Comparison of ENCODE assay signal across 8 cellular contexts in the genomic region with DNA sequence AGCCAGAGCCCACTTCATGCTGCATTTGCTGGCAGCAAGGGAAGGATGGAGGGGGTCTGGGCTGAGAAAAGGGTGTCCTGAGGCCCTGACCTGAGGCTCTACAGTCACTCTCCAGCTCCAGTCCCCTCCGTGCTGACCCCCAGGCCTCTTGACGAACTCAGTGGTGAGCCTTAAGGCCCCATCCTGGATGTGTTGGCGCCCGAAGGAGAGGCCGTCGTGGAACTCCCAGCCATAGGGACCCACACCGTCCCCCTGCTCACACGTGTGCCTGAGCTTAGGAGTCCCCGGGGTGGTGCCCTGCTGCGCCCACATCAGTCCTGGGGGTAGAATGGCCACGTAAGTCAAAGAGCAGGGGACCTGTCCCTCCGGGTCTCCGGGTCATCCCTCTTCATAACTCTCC. TPM values are rescaled to one million over a fixed set of nuclear protein-coding genes. Genes with fewer than 3 reads are reported as not detected.
DNase-seq lines count a peak whose midpoint lies in the region; ATAC-seq and TF ChIP-seq lines count a peak whose summit lies in the region.

No MANE protein-coding gene starts in this region.

- CTCF ChIA-PET in activated naive CD4-positive, alpha-beta T cell treated with anti-CD3 and anti-CD28 coated beads for 36 hours (lab: Charles Lee) = interaction anchor here (1.0 kb wide), 1 partner anchor 125 kb away, joined by 3 read pairs; no protein-coding TSS in a partner anchor

- in situ Hi-C loops in transverse colon (cut with MboI; ENCODE audit: low pct_ligation_motif_present in 1 of 4, low pct_unique_long_range_greater_than_20kb in 1 of 4, low sequenced_read_pairs in 3 of 4) = no loop called here

- TF ChIP-seq POLR2A in transverse colon (IDR thresholded peaks at IDR 0.05) = no peak

- DNase-seq in activated naive CD4-positive, alpha-beta T cell treated with anti-CD3 and anti-CD28 coated beads for 36 hours = no peak
- no peak for DNase-seq in activated naive CD4-positive, alpha-beta T cell treated with anti-CD3 and anti-CD28 coated beads, Interleukin-2, amount 50 U/mL, for 16 hours
- DNase-seq in adipocyte (ENCODE audit: low read depth) (no peak), left colon (no peak), transverse colon (no peak), DMS114 treated with DMSO at 0.1 percent for 48 hours (lab: John Stamatoyannopoulos, UW; ENCODE audit: unreplicated experiment) (no peak)

- WGBS in transverse colon (ENCODE audit: low coverage in 1 of 2), 2 donors = 0% methylated on average over 7 of the region's 13 CpGs; no CpG with 5 or more reads in 1 of the 2 donors

- H3K36me3 ChIP-seq in adipocyte (ENCODE audit: control insufficient read depth, insufficient read depth, low read length, severe bottlenecking) = peaks cover 18% of the 10 kb centered on the region
- H3K36me3 ChIP-seq in transverse colon = no peaks in the 10 kb centered on the region

- peak overlapping the region; percentile 94 for H3K9ac ChIP-seq in adipocyte (ENCODE audit: low read length)

- H3K4me1 ChIP-seq in adipocyte (ENCODE audit: control insufficient read depth, insufficient read depth, low read length) = peaks cover 9% of the 10 kb centered on the region
- H3K4me1 ChIP-seq in transverse colon = peaks cover 6 to 20% (median 17%) of the 10 kb centered on the region in 4 donors

- intact Hi-C loops in activated naive CD4-positive, alpha-beta T cell treated with anti-CD3 and anti-CD28 coated beads for 36 hours (cut with micrococcal nuclease) = no loop called here
- intact Hi-C loops in left colon (cut with DNase I, micrococcal nuclease) (no loop called here), transverse colon (cut with DNase I; ENCODE audit: low total_unique reads) (no loop called here)

- H3K36me3 Mint-ChIP-seq in activated naive CD4-positive, alpha-beta T cell treated with anti-CD3 and anti-CD28 coated beads for 36 hours (ENCODE audit: low read depth) = peaks cover 2% of the 10 kb centered on the region

- H3K27me3 Mint-ChIP-seq in activated naive CD4-positive, alpha-beta T cell treated with anti-CD3 and anti-CD28 coated beads for 36 hours (ENCODE audit: low read depth) = no peaks in the 10 kb centered on the region

- ATAC-seq in left colon (peak; percentile 18), HG03139 (IDR thresholded peaks at IDR 0.05; ENCODE audit: unreplicated experiment) (no peak)
- no peak for ATAC-seq in activated CD4-positive, CD25-positive, alpha-beta regulatory T cell treated with anti-CD3 and anti-CD28 coated beads, Interleukin-2, amount 50 U/mL, for 24 hours

- no peak for TF ChIP-seq EP300 in transverse colon (IDR thresholded peaks at IDR 0.05; ENCODE audit: low read depth)

- H3K9me3 ChIP-seq in adipocyte (ENCODE audit: control insufficient read depth, low read length) (no peaks in the 10 kb centered on the region), transverse colon (no peaks in the 10 kb centered on the region)

- peak overlapping the region; percentile 99 for H3K4me3 Mint-ChIP-seq in activated naive CD4-positive, alpha-beta T cell treated with anti-CD3 and anti-CD28 coated beads for 36 hours

- H3K27ac ChIP-seq in transverse colon = peak overlapping the region; percentile 82 to 91 (median 89)

- H3K9me3 Mint-ChIP-seq in activated naive CD4-positive, alpha-beta T cell treated with anti-CD3 and anti-CD28 coated beads for 36 hours = no peaks in the 10 kb centered on the region

- H3K4me3 ChIP-seq in adipocyte (ENCODE audit: low read length) (peak overlapping the region; percentile 84), transverse colon (peak overlapping the region; percentile 46 to 96 (median 78))

- H3K4me1 Mint-ChIP-seq in activated naive CD4-positive, alpha-beta T cell treated with anti-CD3 and anti-CD28 coated beads for 36 hours (ENCODE audit: low read depth) = peaks cover 24% of the 10 kb centered on the region

- H3K27ac Mint-ChIP-seq in activated naive CD4-positive, alpha-beta T cell treated with anti-CD3 and anti-CD28 coated beads for 36 hours = peak overlapping the region; percentile 75

- H3K27me3 ChIP-seq in adipocyte (replicated peaks; ENCODE audit: control insufficient read depth, insufficient read depth, low read length) = no peaks in the 10 kb centered on the region
- H3K27me3 ChIP-seq in transverse colon = no peaks in the 10 kb centered on the region

- TF ChIP-seq CTCF in transverse colon (IDR thresholded peaks at IDR 0.05) = no peak

RNA-seq across cellular contexts. Expression of gene MOGS, which starts 0.8 kb away (rescaled TPM):
- total RNA-seq in activated naive CD4-positive, alpha-beta T cell treated with anti-CD3 and anti-CD28 coated beads for 36 hours = 10 to 100 TPM; 38.8 to 39.1 TPM
- total RNA-seq in left colon = 10 to 100 TPM; 51.4 to 59.6 TPM
- 10 to 100 TPM; 54.8 to 76.7 (median 58.9) TPM for total RNA-seq in transverse colon

RNA-seq across cellular contexts. Expression of gene WBP1, which starts 6.2 kb away (rescaled TPM):
- 10 to 100 TPM; 39.4 to 40.0 TPM for total RNA-seq in activated naive CD4-positive, alpha-beta T cell treated with anti-CD3 and anti-CD28 coated beads for 36 hours
- total RNA-seq in left colon = 10 to 100 TPM; 48.4 to 56.6 TPM
- 100 to 1,000 TPM in 1 of 4 donors, 10 to 100 TPM in 3; 59.5 to 101 (median 62.7) TPM for total RNA-seq in transverse colon

RNA-seq across cellular contexts. Expression of gene MRPL53, which starts 8.1 kb away (rescaled TPM):
- total RNA-seq in activated naive CD4-positive, alpha-beta T cell treated with anti-CD3 and anti-CD28 coated beads for 36 hours = 100 to 1,000 TPM; 112 to 117 TPM
- total RNA-seq in left colon (10 to 100 TPM; 63.6 to 65.0 TPM), transverse colon (100 to 1,000 TPM in 1 of 4 donors, 10 to 100 TPM in 3; 23.2 to 170 (median 26.3) TPM)

RNA-seq across cellular contexts. Expression of gene INO80B, which starts 9.5 kb away (rescaled TPM):
- total RNA-seq in activated naive CD4-positive, alpha-beta T cell treated with anti-CD3 and anti-CD28 coated beads for 36 hours = 10 to 100 TPM; 26.5 to 28.3 TPM
- total RNA-seq in left colon = 10 to 100 TPM; 26.6 to 27.7 TPM
- 10 to 100 TPM; 12.9 to 53.9 (median 34.5) TPM for total RNA-seq in transverse colon

RNA-seq across cellular contexts. Expression of gene CCDC142, which starts 18.4 kb away (rescaled TPM):
- total RNA-seq in activated naive CD4-positive, alpha-beta T cell treated with anti-CD3 and anti-CD28 coated beads for 36 hours = 1 to 10 TPM; 3.7 to 5.8 TPM
- total RNA-seq in left colon (10 to 100 TPM; 22.4 to 23.9 TPM), transverse colon (10 to 100 TPM; 49.7 to 93.1 (median 71.6) TPM)
